In genomic region chr4:165945991-165946390, GRCh38 we compare ENCODE assay signal across 1 cellular context.
TF ChIP-seq lines count a peak whose summit lies in the region.

No MANE protein-coding gene starts in this region.

TF ChIP-seq in H1, 55 proteins besides CTCF, POLR2A, EP300 and RAD21:
- TF ChIP-seq ASH2L (IDR thresholded peaks at IDR 0.05; ENCODE audit: low read length) (no peak), KDM1A (IDR thresholded peaks at IDR 0.05; ENCODE audit: borderline replicate concordance, low read length) (no peak), EZH2 (IDR thresholded peaks at IDR 0.05; ENCODE audit: low read depth, low read length, severe bottlenecking) (no peak), TAF1 (IDR thresholded peaks at IDR 0.05; ENCODE audit: low read depth, low read length) (no peak), RXRA (IDR thresholded peaks at IDR 0.05; ENCODE audit: insufficient read depth, low read depth, low read length) (no peak), SP2 (IDR thresholded peaks at IDR 0.05; ENCODE audit: low read length) (no peak), JUN (IDR thresholded peaks at IDR 0.05; ENCODE audit: low read depth, low read length) (no peak), TEAD4 (IDR thresholded peaks at IDR 0.05; ENCODE audit: low read depth, low read length) (no peak), SIN3A (conservative IDR thresholded peaks at IDR 0.05 in 1 of 2, IDR thresholded peaks at IDR 0.05 in 1 of 2; ENCODE audit: low read depth in 1 of 2, low read length in 2 of 2) (no peak), YY1 (IDR thresholded peaks at IDR 0.05; ENCODE audit: low read depth, low read length) (no peak), CTBP2 (IDR thresholded peaks at IDR 0.05; ENCODE audit: borderline replicate concordance, insufficient read depth, insufficient read length, low read length) (no peak), EGR1 (IDR thresholded peaks at IDR 0.05; ENCODE audit: borderline replicate concordance, low read depth, low read length) (no peak), HDAC6 (IDR thresholded peaks at IDR 0.05; ENCODE audit: low read depth, low read length) (no peak), KDM4A (IDR thresholded peaks at IDR 0.05; ENCODE audit: low read depth, low read length, severe bottlenecking) (no peak)
